In the genomic region with DNA sequence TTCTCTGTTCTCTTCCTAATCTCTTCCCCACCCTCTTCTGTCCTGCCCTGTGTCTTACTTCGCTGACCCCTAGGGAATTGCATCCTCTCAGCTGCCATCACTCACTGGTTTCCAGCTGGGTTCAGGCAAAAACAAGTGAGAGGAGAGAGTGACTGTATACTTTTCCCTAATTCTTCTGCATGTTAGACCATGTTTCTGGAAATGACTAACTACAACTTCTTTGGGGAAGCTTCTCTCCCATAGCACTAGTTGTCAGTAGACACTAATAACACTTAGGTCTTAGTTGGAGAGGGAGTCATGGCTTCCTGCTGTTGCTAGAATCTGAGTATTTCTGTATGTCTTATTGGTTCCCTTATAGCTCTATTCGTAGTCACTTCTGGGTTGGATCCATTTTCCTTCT, we compare ENCODE assay signal across 15 cellular contexts.
DNase-seq lines count a peak whose midpoint lies in the region; ATAC-seq and TF ChIP-seq lines count a peak whose summit lies in the region.
"Had no signal": no experiment of that assay in that cellular context is flagged by ENCODE, and none has a peak within 500 bp of the region (broad histone marks: within the 10 kb centered on the region; RNA-seq: fewer than 3 reads in every experiment).

No MANE protein-coding gene starts in this region.

- H3K4me3 ChIP-seq in right cardiac atrium (ENCODE audit: low read length) (no peak overlapping the region), SK-N-MC (no peak overlapping the region), thyroid gland (replicated peaks in 1 of 3) (no peak overlapping the region)
- H3K4me3 ChIP-seq: HAP-1 had no signal

- ATAC-seq in left ventricle myocardium superior (peak; percentile 48), right cardiac atrium (no peak), memory B cell (ENCODE audit: low read depth) (no peak), GM21786 (IDR thresholded peaks at IDR 0.05; ENCODE audit: unreplicated experiment) (no peak), GM21825 (IDR thresholded peaks at IDR 0.05; ENCODE audit: unreplicated experiment) (no peak)

- H3K4me1 ChIP-seq in right cardiac atrium (ENCODE audit: control insufficient read depth, insufficient read depth, low read length) (no peaks in the 10 kb centered on the region), thyroid gland (no peaks in the 10 kb centered on the region)
- H3K4me1 ChIP-seq: BE2C, HAP-1 had no signal

- no peaks in the 10 kb centered on the region for H3K9me3 ChIP-seq in right cardiac atrium (ENCODE audit: control insufficient read depth, low read length)
- H3K9me3 ChIP-seq in SK-N-MC (ENCODE audit: low read depth, low read length) = no peaks in the 10 kb centered on the region
- no peaks in the 10 kb centered on the region for H3K9me3 ChIP-seq in thyroid gland
- H3K9me3 ChIP-seq: BE2C, HAP-1 had no signal

- H3K36me3 ChIP-seq in SK-N-MC (ENCODE audit: insufficient read depth, low read length) (peaks cover 11% of the 10 kb centered on the region; the same call in 1 of the 2 replicates), thyroid gland (no peaks in the 10 kb centered on the region)
- H3K36me3 ChIP-seq: BE2C, HAP-1 had no signal

- DNase-seq in left ventricle myocardium superior = no peak
- DNase-seq in right cardiac atrium = no peak
- DNase-seq in SK-N-MC (ENCODE audit: low read depth, low spot score) = no peak
- no peak for DNase-seq in memory B cell (ENCODE audit: low spot score in 2 of 2)
- no peak for DNase-seq in thyroid gland
- DNase-seq: BE2C; CD4-positive, alpha-beta memory T cell; DMS153; DND-41; GDM1 had no signal

- peaks cover 35% of the 10 kb centered on the region for H3K36me3 Mint-ChIP-seq in memory B cell
- H3K36me3 Mint-ChIP-seq: CD4-positive, alpha-beta memory T cell had no signal

- H3K27ac ChIP-seq in right cardiac atrium (ENCODE audit: low read length) (no peak overlapping the region), SK-N-MC (peak overlapping the region; percentile 75; the same call in 1 of the 2 replicates), thyroid gland (no peak overlapping the region)
- H3K27ac ChIP-seq: C4-2B had no signal

- no peaks in the 10 kb centered on the region for H3K27me3 Mint-ChIP-seq in memory B cell
- H3K27me3 Mint-ChIP-seq: CD4-positive, alpha-beta memory T cell; IgD-negative memory B cell had no signal

- no peak overlapping the region for H3K4me3 Mint-ChIP-seq in memory B cell
- H3K4me3 Mint-ChIP-seq: CD4-positive, alpha-beta memory T cell had no signal

- peak overlapping the region; percentile 9 for H3K27ac Mint-ChIP-seq in memory B cell
- H3K27ac Mint-ChIP-seq: CD4-positive, alpha-beta memory T cell had no signal

- peaks cover 19% of the 10 kb centered on the region for H3K4me1 Mint-ChIP-seq in memory B cell
- H3K4me1 Mint-ChIP-seq: CD4-positive, alpha-beta memory T cell had no signal

- intact Hi-C loops in left ventricle myocardium superior (cut with micrococcal nuclease) = no loop called here
- intact Hi-C loops in right cardiac atrium (cut with DNase I) = no loop called here
- intact Hi-C loops in thyroid gland (cut with DNase I) = no loop called here

- TF ChIP-seq POLR2A in thyroid gland (IDR thresholded peaks at IDR 0.05) = no peak

- no peak for TF ChIP-seq CTCF in thyroid gland (IDR thresholded peaks at IDR 0.05)

- H3K9ac ChIP-seq in SK-N-MC (ENCODE audit: insufficient read length) = no peak overlapping the region

- 78% methylated on average over 2 of the region's 2 CpGs for WGBS in right cardiac atrium
- 88 to 92% methylated on average over 2 of the region's 2 CpGs for WGBS in thyroid gland, 2 donors

- H3K9me3 Mint-ChIP-seq in memory B cell = no peaks in the 10 kb centered on the region
- H3K9me3 Mint-ChIP-seq: IgD-negative memory B cell had no signal

- no peaks in the 10 kb centered on the region for H3K27me3 ChIP-seq in right cardiac atrium (ENCODE audit: control insufficient read depth, insufficient read depth)
- no peaks in the 10 kb centered on the region for H3K27me3 ChIP-seq in thyroid gland
- H3K27me3 ChIP-seq: BE2C had no signal
